Comparison of ENCODE assay signal across 11 cellular contexts in the genomic region with DNA sequence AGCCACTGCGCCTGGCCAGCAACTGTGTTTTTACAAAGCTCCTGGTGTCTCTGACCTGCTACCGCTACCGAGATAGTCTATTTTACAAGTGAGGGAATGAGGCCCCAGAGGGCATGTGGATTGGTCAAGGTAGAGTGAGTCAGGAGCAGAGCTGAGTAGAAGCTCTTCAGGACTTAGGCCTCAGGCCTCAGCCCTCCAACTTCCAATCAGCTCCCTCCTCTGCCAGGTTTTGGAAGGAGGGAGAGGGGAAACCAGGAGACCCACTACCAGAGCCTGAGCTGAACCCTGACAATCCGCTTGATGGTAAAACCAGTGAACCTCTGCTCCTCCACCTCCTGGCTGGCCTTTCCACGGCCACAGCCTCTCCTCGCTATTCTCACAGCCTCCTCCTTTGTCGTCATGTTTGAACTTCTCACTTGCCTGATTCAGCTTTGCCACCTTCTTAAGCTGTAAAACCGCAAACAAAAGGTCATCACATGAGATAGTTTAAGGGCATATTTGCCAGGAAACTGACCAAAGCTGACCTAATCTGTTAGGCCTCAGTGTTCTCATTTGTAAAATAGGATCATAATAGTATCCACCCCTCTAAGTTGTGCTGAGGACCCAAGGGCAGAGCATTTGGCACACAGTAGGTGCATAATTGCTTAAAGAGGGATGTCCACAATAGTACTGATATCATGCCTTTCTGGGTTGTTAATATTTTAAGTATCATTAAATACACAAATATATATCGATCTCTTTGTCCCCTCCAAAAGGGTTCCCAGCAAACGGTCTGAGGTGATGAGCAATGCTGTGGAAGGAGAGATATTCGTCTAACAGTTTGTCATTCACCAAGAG. TPM values are rescaled to one million over a fixed set of nuclear protein-coding genes. Genes with fewer than 3 reads are reported as not detected.
DNase-seq lines count a peak whose midpoint lies in the region; ATAC-seq, FAIRE-seq and TF ChIP-seq lines count a peak whose summit lies in the region.
"Had no signal": no experiment of that assay in that cellular context is flagged by ENCODE, and none has a peak within 500 bp of the region (broad histone marks: within the 10 kb centered on the region; RNA-seq: fewer than 3 reads in every experiment).

No MANE protein-coding gene starts in this region.

- FAIRE-seq in GM12892 (lab: Jason Lieb, UNC) = no peak
- peak; percentile 55 for FAIRE-seq in RCC 7860 (lab: Jason Lieb, UNC)

- no peaks in the 10 kb centered on the region for H3K27me3 Mint-ChIP-seq in dendritic cell treated with granulocyte-macrophage colony-stimulating factor and Interleukin-4, amounts not matched to agents 40 ng/mL and 50 ng/mL, for 4 days

- peaks cover 78% of the 10 kb centered on the region for H3K4me1 Mint-ChIP-seq in dendritic cell treated with granulocyte-macrophage colony-stimulating factor and Interleukin-4, amounts not matched to agents 40 ng/mL and 50 ng/mL, for 4 days (ENCODE audit: low read depth)

- ATAC-seq in left cardiac atrium (no peak), GM21515 (IDR thresholded peaks at IDR 0.05; ENCODE audit: unreplicated experiment) (no peak), GM18861 (IDR thresholded peaks at IDR 0.05; ENCODE audit: unreplicated experiment) (no peak)
- ATAC-seq: body of pancreas, gastroesophageal sphincter had no signal

- H3K27ac Mint-ChIP-seq in dendritic cell treated with granulocyte-macrophage colony-stimulating factor and Interleukin-4, amounts not matched to agents 40 ng/mL and 50 ng/mL, for 4 days = peak overlapping the region; percentile 59

- peaks cover 25% of the 10 kb centered on the region for H3K36me3 Mint-ChIP-seq in dendritic cell treated with granulocyte-macrophage colony-stimulating factor and Interleukin-4, amounts not matched to agents 40 ng/mL and 50 ng/mL, for 4 days (ENCODE audit: low read depth)

- TF ChIP-seq POLR2A in GM12892 (IDR thresholded peaks at IDR 0.05; ENCODE audit: low read depth, low read length) = peak; percentile 53; the same call in 1 of the 2 replicates

- DNase-seq in GM12892 (ENCODE audit: insufficient read length) (no peak), RCC 7860 (ENCODE audit: low spot score) (peak; percentile 88), left cardiac atrium (no peak), DMS153 (lab: John Stamatoyannopoulos, UW) (no peak)
- DNase-seq in stimulated activated CD8-positive, alpha-beta memory T cell treated with anti-CD3 and anti-CD28 coated beads, Interleukin-4, amount 100 ng/mL, for 48 hours = peak; percentile 65
- DNase-seq: body of pancreas, HCEC 1CT had no signal

- no peaks in the 10 kb centered on the region for H3K9me3 Mint-ChIP-seq in dendritic cell treated with granulocyte-macrophage colony-stimulating factor and Interleukin-4, amounts not matched to agents 40 ng/mL and 50 ng/mL, for 4 days

- H3K4me3 Mint-ChIP-seq in dendritic cell treated with granulocyte-macrophage colony-stimulating factor and Interleukin-4, amounts not matched to agents 40 ng/mL and 50 ng/mL, for 4 days = peak overlapping the region; percentile 30

- intact Hi-C loops in dendritic cell treated with granulocyte-macrophage colony-stimulating factor and Interleukin-4, amounts not matched to agents 40 ng/mL and 50 ng/mL, for 4 days (cut with micrococcal nuclease) = no loop called here
- intact Hi-C loops in left cardiac atrium (cut with DNase I) = no loop called here

RNA-seq across cellular contexts. Expression of gene TRAF1, which starts 1.7 kb away (rescaled TPM):
- polyA plus RNA-seq in GM12892 (2012; ENCODE audit: missing spikeins) = 116 TPM
- total RNA-seq in left cardiac atrium = 1 to 10 TPM; 3.3 to 3.7 TPM

RNA-seq across cellular contexts. Expression of gene PHF19, which starts 47.9 kb away (rescaled TPM):
- polyA plus RNA-seq in GM12892 (2012; ENCODE audit: missing spikeins) = 70.4 TPM
- 10 to 100 TPM; 16.8 to 18.5 TPM for total RNA-seq in left cardiac atrium

Comparison
In these comparisons a context has a peak if more than half of its experiments do, and no peak if none do; other contexts are left out.
1. DNase-seq: peak in RCC 7860 (single experiment) and stimulated activated CD8-positive, alpha-beta memory T cell treated with anti-CD3 and anti-CD28 coated beads, Interleukin-4, amount 100 ng/mL, for 48 hours (single experiment); none in GM12892 (single experiment), left cardiac atrium (single experiment) and DMS153 (single experiment).